In the genomic region with DNA sequence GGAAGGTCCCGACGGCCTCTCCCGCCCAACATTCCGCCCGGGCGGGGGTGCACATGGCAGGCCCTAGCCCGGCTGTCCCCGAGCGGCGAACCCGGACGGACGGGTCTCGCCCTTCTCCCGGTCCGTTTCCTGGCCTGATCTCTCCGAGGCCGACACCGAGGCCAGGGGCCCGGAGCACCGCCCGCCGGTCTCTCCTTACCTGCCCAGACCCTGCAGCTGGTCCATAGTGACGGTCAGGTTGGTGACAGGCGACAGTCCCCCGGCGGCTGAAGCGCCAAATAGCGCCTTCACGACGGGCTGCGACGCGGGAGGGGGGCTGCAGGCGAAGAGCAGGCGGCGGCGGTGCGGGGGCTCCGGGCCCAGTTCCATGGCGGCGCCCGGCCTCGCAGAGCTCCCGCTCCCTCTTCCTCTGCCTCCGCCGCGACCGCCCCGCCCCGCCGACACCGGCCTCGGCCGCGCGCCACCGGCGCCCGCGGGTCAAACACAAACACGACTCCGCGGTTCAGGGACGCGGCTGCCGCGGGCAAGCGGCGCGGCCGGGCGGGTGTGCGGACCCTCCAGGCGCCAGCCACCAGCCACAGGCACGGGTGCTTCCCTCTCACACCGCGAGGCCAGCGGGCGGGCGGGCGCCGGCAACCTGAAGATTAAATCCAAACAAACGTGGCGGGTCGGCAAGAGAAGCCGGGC, we compare ENCODE assay signal across 1 cellular context.
A peak's percentile ranks its signal among the peaks of the same experiment; 100 is the strongest.
TF ChIP-seq lines count a peak whose summit lies in the region.

No MANE protein-coding gene starts in this region.

TF ChIP-seq in HepG2, 621 proteins besides CTCF, POLR2A, EP300 and RAD21 (continued from another document and continues in another):
- TF ChIP-seq, protein P1, sequence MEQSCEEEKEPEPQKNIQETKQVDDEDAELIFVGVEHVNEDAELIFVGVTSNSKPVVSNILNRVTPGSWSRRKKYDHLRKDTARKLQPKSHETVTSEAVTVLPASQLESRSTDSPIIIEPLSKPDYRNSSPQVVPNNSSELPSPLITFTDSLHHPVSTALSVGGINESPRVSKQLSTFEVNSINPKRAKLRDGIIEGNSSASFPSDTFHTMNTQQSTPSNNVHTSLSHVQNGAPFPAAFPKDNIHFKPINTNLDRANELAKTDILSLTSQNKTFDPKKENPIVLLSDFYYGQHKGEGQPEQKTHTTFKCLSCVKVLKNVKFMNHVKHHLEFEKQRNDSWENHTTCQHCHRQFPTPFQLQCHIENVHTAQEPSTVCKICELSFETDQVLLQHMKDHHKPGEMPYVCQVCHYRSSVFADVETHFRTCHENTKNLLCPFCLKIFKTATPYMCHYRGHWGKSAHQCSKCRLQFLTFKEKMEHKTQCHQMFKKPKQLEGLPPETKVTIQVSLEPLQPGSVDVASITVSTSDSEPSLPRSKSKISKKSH (CRISPR knock-in tag; IDR thresholded peaks at IDR 0.05; ENCODE audit: borderline replicate concordance): 0 out of 2 replicates have a peak, but pooled peaks have one; percentile 5
- 0 out of 2 replicates have a peak, but pooled peaks have one; percentile 43 for TF ChIP-seq ZNF850 (CRISPR knock-in tag; conservative IDR thresholded peaks at IDR 0.05)
- no peak for TF ChIP-seq REXO4 (CRISPR knock-in tag; IDR thresholded peaks at IDR 0.05; ENCODE audit: borderline replicate concordance)
- TF ChIP-seq PHF20 (CRISPR knock-in tag; IDR thresholded peaks at IDR 0.05): no peak
- TF ChIP-seq NBN (conservative IDR thresholded peaks at IDR 0.05): no peak
- no peak for TF ChIP-seq PCBP1 (IDR thresholded peaks at IDR 0.05; ENCODE audit: borderline replicate concordance, low read depth, low read length)
- TF ChIP-seq ZMYM2 (CRISPR knock-in tag; IDR thresholded peaks at IDR 0.05): no peak
- TF ChIP-seq, protein P2, sequence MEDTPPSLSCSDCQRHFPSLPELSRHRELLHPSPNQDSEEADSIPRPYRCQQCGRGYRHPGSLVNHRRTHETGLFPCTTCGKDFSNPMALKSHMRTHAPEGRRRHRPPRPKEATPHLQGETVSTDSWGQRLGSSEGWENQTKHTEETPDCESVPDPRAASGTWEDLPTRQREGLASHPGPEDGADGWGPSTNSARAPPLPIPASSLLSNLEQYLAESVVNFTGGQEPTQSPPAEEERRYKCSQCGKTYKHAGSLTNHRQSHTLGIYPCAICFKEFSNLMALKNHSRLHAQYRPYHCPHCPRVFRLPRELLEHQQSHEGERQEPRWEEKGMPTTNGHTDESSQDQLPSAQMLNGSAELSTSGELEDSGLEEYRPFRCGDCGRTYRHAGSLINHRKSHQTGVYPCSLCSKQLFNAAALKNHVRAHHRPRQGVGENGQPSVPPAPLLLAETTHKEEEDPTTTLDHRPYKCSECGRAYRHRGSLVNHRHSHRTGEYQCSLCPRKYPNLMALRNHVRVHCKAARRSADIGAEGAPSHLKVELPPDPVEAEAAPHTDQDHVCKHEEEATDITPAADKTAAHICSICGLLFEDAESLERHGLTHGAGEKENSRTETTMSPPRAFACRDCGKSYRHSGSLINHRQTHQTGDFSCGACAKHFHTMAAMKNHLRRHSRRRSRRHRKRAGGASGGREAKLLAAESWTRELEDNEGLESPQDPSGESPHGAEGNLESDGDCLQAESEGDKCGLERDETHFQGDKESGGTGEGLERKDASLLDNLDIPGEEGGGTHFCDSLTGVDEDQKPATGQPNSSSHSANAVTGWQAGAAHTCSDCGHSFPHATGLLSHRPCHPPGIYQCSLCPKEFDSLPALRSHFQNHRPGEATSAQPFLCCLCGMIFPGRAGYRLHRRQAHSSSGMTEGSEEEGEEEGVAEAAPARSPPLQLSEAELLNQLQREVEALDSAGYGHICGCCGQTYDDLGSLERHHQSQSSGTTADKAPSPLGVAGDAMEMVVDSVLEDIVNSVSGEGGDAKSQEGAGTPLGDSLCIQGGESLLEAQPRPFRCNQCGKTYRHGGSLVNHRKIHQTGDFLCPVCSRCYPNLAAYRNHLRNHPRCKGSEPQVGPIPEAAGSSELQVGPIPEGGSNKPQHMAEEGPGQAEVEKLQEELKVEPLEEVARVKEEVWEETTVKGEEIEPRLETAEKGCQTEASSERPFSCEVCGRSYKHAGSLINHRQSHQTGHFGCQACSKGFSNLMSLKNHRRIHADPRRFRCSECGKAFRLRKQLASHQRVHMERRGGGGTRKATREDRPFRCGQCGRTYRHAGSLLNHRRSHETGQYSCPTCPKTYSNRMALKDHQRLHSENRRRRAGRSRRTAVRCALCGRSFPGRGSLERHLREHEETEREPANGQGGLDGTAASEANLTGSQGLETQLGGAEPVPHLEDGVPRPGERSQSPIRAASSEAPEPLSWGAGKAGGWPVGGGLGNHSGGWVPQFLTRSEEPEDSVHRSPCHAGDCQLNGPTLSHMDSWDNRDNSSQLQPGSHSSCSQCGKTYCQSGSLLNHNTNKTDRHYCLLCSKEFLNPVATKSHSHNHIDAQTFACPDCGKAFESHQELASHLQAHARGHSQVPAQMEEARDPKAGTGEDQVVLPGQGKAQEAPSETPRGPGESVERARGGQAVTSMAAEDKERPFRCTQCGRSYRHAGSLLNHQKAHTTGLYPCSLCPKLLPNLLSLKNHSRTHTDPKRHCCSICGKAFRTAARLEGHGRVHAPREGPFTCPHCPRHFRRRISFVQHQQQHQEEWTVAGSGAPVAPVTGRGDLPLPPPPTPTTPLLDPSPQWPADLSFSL (CRISPR knock-in tag; IDR thresholded peaks at IDR 0.05): no peak
- no peak for TF ChIP-seq FOXC1 (CRISPR knock-in tag; IDR thresholded peaks at IDR 0.05; ENCODE audit: borderline replicate concordance)
- no peak for TF ChIP-seq ZNF20 (CRISPR knock-in tag; IDR thresholded peaks at IDR 0.05)
- TF ChIP-seq RFX1 (IDR thresholded peaks at IDR 0.05): no peak
- no peak for TF ChIP-seq RFXANK (CRISPR knock-in tag; IDR thresholded peaks at IDR 0.05)
- TF ChIP-seq, protein P3, sequence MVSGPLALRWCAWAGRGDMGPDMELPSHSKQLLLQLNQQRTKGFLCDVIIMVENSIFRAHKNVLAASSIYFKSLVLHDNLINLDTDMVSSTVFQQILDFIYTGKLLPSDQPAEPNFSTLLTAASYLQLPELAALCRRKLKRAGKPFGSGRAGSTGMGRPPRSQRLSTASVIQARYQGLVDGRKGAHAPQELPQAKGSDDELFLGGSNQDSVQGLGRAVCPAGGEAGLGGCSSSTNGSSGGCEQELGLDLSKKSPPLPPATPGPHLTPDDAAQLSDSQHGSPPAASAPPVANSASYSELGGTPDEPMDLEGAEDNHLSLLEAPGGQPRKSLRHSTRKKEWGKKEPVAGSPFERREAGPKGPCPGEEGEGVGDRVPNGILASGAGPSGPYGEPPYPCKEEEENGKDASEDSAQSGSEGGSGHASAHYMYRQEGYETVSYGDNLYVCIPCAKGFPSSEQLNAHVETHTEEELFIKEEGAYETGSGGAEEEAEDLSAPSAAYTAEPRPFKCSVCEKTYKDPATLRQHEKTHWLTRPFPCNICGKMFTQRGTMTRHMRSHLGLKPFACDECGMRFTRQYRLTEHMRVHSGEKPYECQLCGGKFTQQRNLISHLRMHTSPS (CRISPR knock-in tag; IDR thresholded peaks at IDR 0.05; ENCODE audit: low read depth): no peak
- no peak for TF ChIP-seq SKI (IDR thresholded peaks at IDR 0.05; ENCODE audit: partially characterized antibody)
- no peak for TF ChIP-seq NR2C2 (CRISPR knock-in tag; IDR thresholded peaks at IDR 0.05; ENCODE audit: borderline replicate concordance)
- TF ChIP-seq ZMYM4 (CRISPR knock-in tag; IDR thresholded peaks at IDR 0.05): no peak
- no peak for TF ChIP-seq ZFP62 (CRISPR knock-in tag; IDR thresholded peaks at IDR 0.05)
- no peak for TF ChIP-seq POLR2AphosphoS5 (IDR thresholded peaks at IDR 0.05; ENCODE audit: low read depth, low read length)
- peak; percentile 94 for TF ChIP-seq ZNF674 (CRISPR knock-in tag; IDR thresholded peaks at IDR 0.05; ENCODE audit: low read depth)
- TF ChIP-seq, protein P4, sequence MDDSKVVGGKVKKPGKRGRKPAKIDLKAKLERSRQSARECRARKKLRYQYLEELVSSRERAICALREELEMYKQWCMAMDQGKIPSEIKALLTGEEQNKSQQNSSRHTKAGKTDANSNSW (CRISPR knock-in tag; IDR thresholded peaks at IDR 0.05; ENCODE audit: borderline replicate concordance): no peak
- TF ChIP-seq CENPX (CRISPR knock-in tag; IDR thresholded peaks at IDR 0.05): no peak
- no peak for TF ChIP-seq ZNF749 (CRISPR knock-in tag; IDR thresholded peaks at IDR 0.05; ENCODE audit: borderline replicate concordance)
- TF ChIP-seq SAFB2 (CRISPR knock-in tag; IDR thresholded peaks at IDR 0.05; ENCODE audit: borderline replicate concordance, low read depth): no peak
- TF ChIP-seq ZNF558 (CRISPR knock-in tag; IDR thresholded peaks at IDR 0.05; ENCODE audit: borderline replicate concordance): no peak
- TF ChIP-seq LCORL (IDR thresholded peaks at IDR 0.05): no peak
- no peak for TF ChIP-seq LCORL (CRISPR knock-in tag; IDR thresholded peaks at IDR 0.05)
- TF ChIP-seq NPAS2 (CRISPR knock-in tag; IDR thresholded peaks at IDR 0.05; ENCODE audit: borderline replicate concordance): no peak
- peak; percentile 64 for TF ChIP-seq ZFX (CRISPR knock-in tag; IDR thresholded peaks at IDR 0.05; ENCODE audit: low read depth)
- 0 out of 2 replicates have a peak, but pooled peaks have one; percentile 53 for TF ChIP-seq ZNF343 (CRISPR knock-in tag; IDR thresholded peaks at IDR 0.05)
- TF ChIP-seq ZNF891 (CRISPR knock-in tag; IDR thresholded peaks at IDR 0.05): peak; percentile 69; the same call in 1 of the 2 replicates
- no peak for TF ChIP-seq TCF7 (IDR thresholded peaks at IDR 0.05; ENCODE audit: low read depth)
- no peak for TF ChIP-seq ZNF260 (CRISPR knock-in tag; IDR thresholded peaks at IDR 0.05; ENCODE audit: borderline replicate concordance, low read depth)
- TF ChIP-seq, protein P5, sequence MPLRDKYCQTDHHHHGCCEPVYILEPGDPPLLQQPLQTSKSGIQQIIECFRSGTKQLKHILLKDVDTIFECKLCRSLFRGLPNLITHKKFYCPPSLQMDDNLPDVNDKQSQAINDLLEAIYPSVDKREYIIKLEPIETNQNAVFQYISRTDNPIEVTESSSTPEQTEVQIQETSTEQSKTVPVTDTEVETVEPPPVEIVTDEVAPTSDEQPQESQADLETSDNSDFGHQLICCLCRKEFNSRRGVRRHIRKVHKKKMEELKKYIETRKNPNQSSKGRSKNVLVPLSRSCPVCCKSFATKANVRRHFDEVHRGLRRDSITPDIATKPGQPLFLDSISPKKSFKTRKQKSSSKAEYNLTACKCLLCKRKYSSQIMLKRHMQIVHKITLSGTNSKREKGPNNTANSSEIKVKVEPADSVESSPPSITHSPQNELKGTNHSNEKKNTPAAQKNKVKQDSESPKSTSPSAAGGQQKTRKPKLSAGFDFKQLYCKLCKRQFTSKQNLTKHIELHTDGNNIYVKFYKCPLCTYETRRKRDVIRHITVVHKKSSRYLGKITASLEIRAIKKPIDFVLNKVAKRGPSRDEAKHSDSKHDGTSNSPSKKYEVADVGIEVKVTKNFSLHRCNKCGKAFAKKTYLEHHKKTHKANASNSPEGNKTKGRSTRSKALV (CRISPR knock-in tag; IDR thresholded peaks at IDR 0.05): no peak
- no peak for TF ChIP-seq ZKSCAN1 (IDR thresholded peaks at IDR 0.05; ENCODE audit: low read length)
- no peak for TF ChIP-seq RFX5 (IDR thresholded peaks at IDR 0.05; ENCODE audit: low read depth, low read length)
- TF ChIP-seq, protein P6, sequence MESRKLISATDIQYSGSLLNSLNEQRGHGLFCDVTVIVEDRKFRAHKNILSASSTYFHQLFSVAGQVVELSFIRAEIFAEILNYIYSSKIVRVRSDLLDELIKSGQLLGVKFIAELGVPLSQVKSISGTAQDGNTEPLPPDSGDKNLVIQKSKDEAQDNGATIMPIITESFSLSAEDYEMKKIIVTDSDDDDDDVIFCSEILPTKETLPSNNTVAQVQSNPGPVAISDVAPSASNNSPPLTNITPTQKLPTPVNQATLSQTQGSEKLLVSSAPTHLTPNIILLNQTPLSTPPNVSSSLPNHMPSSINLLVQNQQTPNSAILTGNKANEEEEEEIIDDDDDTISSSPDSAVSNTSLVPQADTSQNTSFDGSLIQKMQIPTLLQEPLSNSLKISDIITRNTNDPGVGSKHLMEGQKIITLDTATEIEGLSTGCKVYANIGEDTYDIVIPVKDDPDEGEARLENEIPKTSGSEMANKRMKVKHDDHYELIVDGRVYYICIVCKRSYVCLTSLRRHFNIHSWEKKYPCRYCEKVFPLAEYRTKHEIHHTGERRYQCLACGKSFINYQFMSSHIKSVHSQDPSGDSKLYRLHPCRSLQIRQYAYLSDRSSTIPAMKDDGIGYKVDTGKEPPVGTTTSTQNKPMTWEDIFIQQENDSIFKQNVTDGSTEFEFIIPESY (CRISPR knock-in tag; IDR thresholded peaks at IDR 0.05): no peak
- no peak for TF ChIP-seq ZNF350 (CRISPR knock-in tag; IDR thresholded peaks at IDR 0.05; ENCODE audit: borderline replicate concordance, low read depth)
- TF ChIP-seq ZNF709 (CRISPR knock-in tag; IDR thresholded peaks at IDR 0.05): no peak; the same call in 1 of the 2 replicates
- TF ChIP-seq, protein P7, sequence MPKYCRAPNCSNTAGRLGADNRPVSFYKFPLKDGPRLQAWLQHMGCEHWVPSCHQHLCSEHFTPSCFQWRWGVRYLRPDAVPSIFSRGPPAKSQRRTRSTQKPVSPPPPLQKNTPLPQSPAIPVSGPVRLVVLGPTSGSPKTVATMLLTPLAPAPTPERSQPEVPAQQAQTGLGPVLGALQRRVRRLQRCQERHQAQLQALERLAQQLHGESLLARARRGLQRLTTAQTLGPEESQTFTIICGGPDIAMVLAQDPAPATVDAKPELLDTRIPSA (CRISPR knock-in tag; IDR thresholded peaks at IDR 0.05; ENCODE audit: borderline replicate concordance): no peak
- no peak for TF ChIP-seq ELF1 (CRISPR knock-in tag; IDR thresholded peaks at IDR 0.05)
- TF ChIP-seq TBX2 (CRISPR knock-in tag; IDR thresholded peaks at IDR 0.05; ENCODE audit: borderline replicate concordance): peak; percentile 41
- peak; percentile 17; the same call in 1 of the 2 replicates for TF ChIP-seq GFI1 (CRISPR knock-in tag; IDR thresholded peaks at IDR 0.05; ENCODE audit: borderline replicate concordance)
- TF ChIP-seq ZFAT (CRISPR knock-in tag; conservative IDR thresholded peaks at IDR 0.05): no peak; the same call in 1 of the 2 replicates
- TF ChIP-seq CHD4 (IDR thresholded peaks at IDR 0.05; ENCODE audit: borderline replicate concordance, low read length): no peak
- TF ChIP-seq TCF12 (IDR thresholded peaks at IDR 0.05): no peak
- TF ChIP-seq TCF12 (CRISPR knock-in tag; IDR thresholded peaks at IDR 0.05): no peak
- TF ChIP-seq RELA (CRISPR knock-in tag; IDR thresholded peaks at IDR 0.05): no peak
